1 cellular context compared by ENCODE assay signal in genomic region chr11:6389921-6390717, GRCh38.
TF ChIP-seq lines count a peak whose summit lies in the region.

SMPD1 (plus strand) TSS chr11:6390474; CDS start chr11:6390599, 125 bp downstream.

TF ChIP-seq in HepG2, 621 proteins besides CTCF, POLR2A, EP300 and RAD21 (continued from another document and continues in another):
- TF ChIP-seq PBX2 (CRISPR knock-in tag; IDR thresholded peaks at IDR 0.05): no peak
- peak; percentile 56 for TF ChIP-seq ZNF574 (CRISPR knock-in tag; IDR thresholded peaks at IDR 0.05)
- 0 out of 2 replicates have a peak, but pooled peaks have one; percentile 55 for TF ChIP-seq ZNF556 (CRISPR knock-in tag; IDR thresholded peaks at IDR 0.05; ENCODE audit: borderline replicate concordance)
- no peak for TF ChIP-seq JUND (CRISPR knock-in tag; IDR thresholded peaks at IDR 0.05)
- TF ChIP-seq CBFB (CRISPR knock-in tag; IDR thresholded peaks at IDR 0.05): no peak; the same call in 1 of the 2 replicates
- TF ChIP-seq CHCHD3 (CRISPR knock-in tag; IDR thresholded peaks at IDR 0.05): no peak
- peak; percentile 73; the same call in 1 of the 2 replicates for TF ChIP-seq KAT8 (CRISPR knock-in tag; IDR thresholded peaks at IDR 0.05)
- peak; percentile 81 to 84 for TF ChIP-seq NR2F1 (CRISPR knock-in tag; IDR thresholded peaks at IDR 0.05)
- no peak for TF ChIP-seq PCBP1 (IDR thresholded peaks at IDR 0.05; ENCODE audit: borderline replicate concordance, low read depth, low read length)
- no peak for TF ChIP-seq ATF7-NPFF (CRISPR knock-in tag; IDR thresholded peaks at IDR 0.05; ENCODE audit: low read depth)
- no peak for TF ChIP-seq RBAK (CRISPR knock-in tag; IDR thresholded peaks at IDR 0.05)
- TF ChIP-seq JDP2 (CRISPR knock-in tag; IDR thresholded peaks at IDR 0.05; ENCODE audit: borderline replicate concordance): no peak
- peak; percentile 74; the same call in 1 of the 2 replicates for TF ChIP-seq UBTF (CRISPR knock-in tag; IDR thresholded peaks at IDR 0.05)
- TF ChIP-seq TOE1 (CRISPR knock-in tag; IDR thresholded peaks at IDR 0.05): no peak
- peak; percentile 61 for TF ChIP-seq XRCC5 (optimal IDR thresholded peaks at IDR 0.05; ENCODE audit: low read length)
- peak; percentile 96 for TF ChIP-seq TFAP4 (IDR thresholded peaks at IDR 0.05; ENCODE audit: borderline replicate concordance, low read depth)
- TF ChIP-seq SP2 (CRISPR knock-in tag; IDR thresholded peaks at IDR 0.05): no peak
- peak; percentile 43; the same call in 1 of the 2 replicates for TF ChIP-seq ZMYM4 (CRISPR knock-in tag; IDR thresholded peaks at IDR 0.05)
- TF ChIP-seq IRF9 (CRISPR knock-in tag; IDR thresholded peaks at IDR 0.05; ENCODE audit: borderline replicate concordance): peak; percentile 15; the same call in 1 of the 2 replicates
- peak; percentile 85; the same call in 1 of the 2 replicates for TF ChIP-seq ZNF784 (CRISPR knock-in tag; IDR thresholded peaks at IDR 0.05; ENCODE audit: borderline replicate concordance)
- TF ChIP-seq CREB1 (IDR thresholded peaks at IDR 0.05): no peak
- TF ChIP-seq CREB1 (CRISPR knock-in tag; IDR thresholded peaks at IDR 0.05): no peak
- no peak for TF ChIP-seq LCORL (IDR thresholded peaks at IDR 0.05)
- TF ChIP-seq LCORL (CRISPR knock-in tag; IDR thresholded peaks at IDR 0.05): peak; percentile 78; the same call in 1 of the 2 replicates
- TF ChIP-seq SAP130 (CRISPR knock-in tag; IDR thresholded peaks at IDR 0.05; ENCODE audit: low read depth): peak; percentile 95
- TF ChIP-seq MED8 (CRISPR knock-in tag; IDR thresholded peaks at IDR 0.05; ENCODE audit: insufficient replicate concordance): no peak
- TF ChIP-seq RXRA (CRISPR knock-in tag; IDR thresholded peaks at IDR 0.05): peak; percentile 71; the same call in 1 of the 2 replicates
- TF ChIP-seq MLXIP (CRISPR knock-in tag; IDR thresholded peaks at IDR 0.05; ENCODE audit: borderline replicate concordance): no peak
- peak; percentile 17; the same call in 1 of the 2 replicates for TF ChIP-seq NFYC (CRISPR knock-in tag; IDR thresholded peaks at IDR 0.05)
- peak; percentile 46; the same call in 1 of the 2 replicates for TF ChIP-seq ZNF605 (CRISPR knock-in tag; IDR thresholded peaks at IDR 0.05)
- no peak for TF ChIP-seq SMARCC2 (IDR thresholded peaks at IDR 0.05)
- TF ChIP-seq MYPOP (CRISPR knock-in tag; IDR thresholded peaks at IDR 0.05): peak; percentile 100
- no peak for TF ChIP-seq ZBTB38 (CRISPR knock-in tag; IDR thresholded peaks at IDR 0.05)
- TF ChIP-seq TEAD3 (CRISPR knock-in tag; optimal IDR thresholded peaks at IDR 0.05; ENCODE audit: borderline replicate concordance): peak; percentile 20
- TF ChIP-seq SOX5 (CRISPR knock-in tag; IDR thresholded peaks at IDR 0.05; ENCODE audit: borderline replicate concordance): peak; percentile 26; the same call in 1 of the 2 replicates
- 0 out of 2 replicates have a peak, but pooled peaks have one; percentile 12 for TF ChIP-seq MIER2 (CRISPR knock-in tag; IDR thresholded peaks at IDR 0.05)
- peak; percentile 35 for TF ChIP-seq GATAD2A (CRISPR knock-in tag; IDR thresholded peaks at IDR 0.05)
- TF ChIP-seq POGZ (CRISPR knock-in tag; IDR thresholded peaks at IDR 0.05): peak; percentile 35; the same call in 1 of the 2 replicates
- no peak for TF ChIP-seq DNMT1 (CRISPR knock-in tag; IDR thresholded peaks at IDR 0.05)
- 0 out of 2 replicates have a peak, but pooled peaks have one; percentile 25 for TF ChIP-seq ZNF329 (CRISPR knock-in tag; IDR thresholded peaks at IDR 0.05; ENCODE audit: low read depth)
- TF ChIP-seq KDM5B (CRISPR knock-in tag; IDR thresholded peaks at IDR 0.05; ENCODE audit: borderline replicate concordance): peak; percentile 21; the same call in 1 of the 2 replicates
- no peak for TF ChIP-seq ATM (IDR thresholded peaks at IDR 0.05; ENCODE audit: borderline replicate concordance)
- TF ChIP-seq ZNF776 (CRISPR knock-in tag; IDR thresholded peaks at IDR 0.05): peak; percentile 53; the same call in 1 of the 2 replicates
- no peak for TF ChIP-seq RFXANK (CRISPR knock-in tag; IDR thresholded peaks at IDR 0.05)
- peak; percentile 77 for TF ChIP-seq GFI1 (CRISPR knock-in tag; IDR thresholded peaks at IDR 0.05; ENCODE audit: borderline replicate concordance)
- TF ChIP-seq ZNF44 (CRISPR knock-in tag; IDR thresholded peaks at IDR 0.05): no peak
- TF ChIP-seq HIVEP1 (CRISPR knock-in tag; IDR thresholded peaks at IDR 0.05): peak; percentile 40; the same call in 1 of the 2 replicates
- no peak for TF ChIP-seq TEF (CRISPR knock-in tag; IDR thresholded peaks at IDR 0.05)
- TF ChIP-seq BRF2 (CRISPR knock-in tag; IDR thresholded peaks at IDR 0.05): no peak
- 0 out of 2 replicates have a peak, but pooled peaks have one; percentile 46 for TF ChIP-seq ZNF34 (CRISPR knock-in tag; IDR thresholded peaks at IDR 0.05; ENCODE audit: borderline replicate concordance)
- peak; percentile 54; the same call in 1 of the 2 replicates for TF ChIP-seq KDM2A (CRISPR knock-in tag; IDR thresholded peaks at IDR 0.05; ENCODE audit: borderline replicate concordance, low read depth)
- peak; percentile 9; the same call in 1 of the 2 replicates for TF ChIP-seq HNF1B (CRISPR knock-in tag; IDR thresholded peaks at IDR 0.05)
- TF ChIP-seq PHF20 (CRISPR knock-in tag; IDR thresholded peaks at IDR 0.05): 0 out of 2 replicates have a peak, but pooled peaks have one; percentile 43
